12 cellular contexts compared by ENCODE assay signal in the genomic region with DNA sequence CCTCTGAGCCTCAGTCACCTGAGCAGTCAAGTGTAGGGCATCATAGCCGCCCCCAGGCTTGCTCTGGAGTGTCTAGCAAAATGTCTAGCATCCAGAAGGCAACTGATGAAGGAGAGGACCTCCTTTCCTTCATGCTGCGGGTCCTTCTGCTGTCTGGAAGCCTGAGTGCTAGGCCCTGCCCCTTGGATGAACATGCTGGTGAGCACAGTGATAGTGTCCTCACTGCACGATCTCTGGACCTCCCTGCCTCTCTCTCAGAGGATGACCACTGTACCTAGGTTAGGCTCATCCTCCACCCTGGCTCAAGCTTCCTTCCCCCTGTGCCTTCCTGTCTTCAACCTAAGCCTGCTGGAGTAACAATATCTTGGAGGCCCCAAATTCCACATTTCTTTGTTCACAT.
DNase-seq lines count a peak whose midpoint lies in the region; ATAC-seq, FAIRE-seq and TF ChIP-seq lines count a peak whose summit lies in the region.
"Had no signal": no experiment of that assay in that cellular context is flagged by ENCODE, and none has a peak within 500 bp of the region (broad histone marks: within the 10 kb centered on the region; RNA-seq: fewer than 3 reads in every experiment).

No MANE protein-coding gene starts in this region.

- H3K27me3 ChIP-seq in GM12878 (replicated peaks in 1 of 2; ENCODE audit: control insufficient read depth in 2 of 2, insufficient read depth in 2 of 2, low read length in 1 of 2), result no peaks in the 10 kb centered on the region; a peak in 1 of 4 replicates
- H3K27me3 ChIP-seq in naive thymus-derived CD4-positive, alpha-beta T cell (ENCODE audit: control insufficient read depth in 2 of 2, insufficient read depth in 2 of 2, low read length in 2 of 2), result no peaks in the 10 kb centered on the region
- H3K27me3 ChIP-seq in upper lobe of right lung, result no peaks in the 10 kb centered on the region
- H3K27me3 ChIP-seq: adrenal gland had no signal

- no peak for ATAC-seq in activated naive CD8-positive, alpha-beta T cell treated with anti-CD3 and anti-CD28 coated beads, Interleukin-2, amount 10 ng/mL, durations not matched to agents 7 days and 5 days (ENCODE audit: low read depth)
- no peak for ATAC-seq in GM12878
- no peak for ATAC-seq in naive thymus-derived CD4-positive, alpha-beta T cell
- no peak for ATAC-seq in upper lobe of right lung
- no peak for ATAC-seq in mucosa of descending colon
- ATAC-seq in GM19397 (IDR thresholded peaks at IDR 0.05; ENCODE audit: unreplicated experiment), result no peak
- no peak for ATAC-seq in HG02763 (IDR thresholded peaks at IDR 0.05; ENCODE audit: unreplicated experiment)

- no peak overlapping the region for H3K4me3 ChIP-seq in GM12878
- H3K4me3 ChIP-seq in naive thymus-derived CD4-positive, alpha-beta T cell (ENCODE audit: low read length), result no peak overlapping the region
- no peak overlapping the region for H3K4me3 ChIP-seq in upper lobe of right lung
- H3K4me3 ChIP-seq in mucosa of descending colon, result no peak overlapping the region

- TF ChIP-seq POLR2A in GM12878 (IDR thresholded peaks at IDR 0.05; ENCODE audit: low read depth, low read length), result no peak

- TF ChIP-seq CTCF in GM12878 (IDR thresholded peaks at IDR 0.05 in 2 of 3, conservative IDR thresholded peaks at IDR 0.05 in 1 of 3; ENCODE audit: control insufficient read depth in 2 of 3, extremely low read depth in 1 of 3, insufficient read depth in 1 of 3, low read depth in 3 of 3, low read length in 3 of 3), result no peak
- no peak for TF ChIP-seq CTCF in upper lobe of right lung (IDR thresholded peaks at IDR 0.05)
- TF ChIP-seq CTCF in mucosa of descending colon (IDR thresholded peaks at IDR 0.05), result no peak

- no TSS peak for BruUV-seq in GM12878 (replicated peaks; lab: Mats Ljungman, UMichigan)

- POLR2A ChIA-PET in activated naive CD8-positive, alpha-beta T cell treated with anti-CD3 and anti-CD28 coated beads, Interleukin-2, amount 10 ng/mL, durations not matched to agents 7 days and 5 days (lab: Charles Lee), result no interaction called here
- POLR2A ChIA-PET in GM12878 (lab: Charles Lee), result no interaction called here
- POLR2A ChIA-PET in naive thymus-derived CD4-positive, alpha-beta T cell (lab: Charles Lee), result interaction anchor here (0.6 kb wide), 1 partner anchor 122 kb away, joined by 3 read pairs; no protein-coding TSS in a partner anchor

- no peak for DNase-seq in activated naive CD8-positive, alpha-beta T cell treated with anti-CD3 and anti-CD28 coated beads, Interleukin-2, amount 10 ng/mL, durations not matched to agents 7 days and 5 days
- no peak for DNase-seq in activated naive CD8-positive, alpha-beta T cell treated with anti-CD3 and anti-CD28 coated beads for 36 hours
- DNase-seq in GM12878 (ENCODE audit: low read depth, low spot score), result no peak
- DNase-seq in naive thymus-derived CD4-positive, alpha-beta T cell, result no peak
- DNase-seq in upper lobe of right lung, result no peak
- DNase-seq in mucosa of descending colon, result no peak
- DNase-seq: islet precursor cell, NCI-H2171 had no signal

- peaks cover 4% of the 10 kb centered on the region for H3K27me3 Mint-ChIP-seq in activated naive CD8-positive, alpha-beta T cell treated with anti-CD3 and anti-CD28 coated beads, Interleukin-2, amount 10 ng/mL, durations not matched to agents 7 days and 5 days
- no peaks in the 10 kb centered on the region for H3K27me3 Mint-ChIP-seq in activated naive CD8-positive, alpha-beta T cell treated with anti-CD3 and anti-CD28 coated beads for 36 hours
- peaks cover 0 to 15% (median 0%) of the 10 kb centered on the region in 5 donors for H3K27me3 Mint-ChIP-seq in naive thymus-derived CD4-positive, alpha-beta T cell

- peaks cover 9% of the 10 kb centered on the region for H3K4me1 Mint-ChIP-seq in activated naive CD8-positive, alpha-beta T cell treated with anti-CD3 and anti-CD28 coated beads, Interleukin-2, amount 10 ng/mL, durations not matched to agents 7 days and 5 days
- H3K4me1 Mint-ChIP-seq in activated naive CD8-positive, alpha-beta T cell treated with anti-CD3 and anti-CD28 coated beads for 36 hours, result peaks cover 8% of the 10 kb centered on the region
- peaks cover 14 to 23% (median 19%) of the 10 kb centered on the region in 7 donors for H3K4me1 Mint-ChIP-seq in naive thymus-derived CD4-positive, alpha-beta T cell

- TF ChIP-seq RAD21 in GM12878 (IDR thresholded peaks at IDR 0.05; ENCODE audit: insufficient read depth, low read depth, low read length), result no peak

- H3K27ac ChIP-seq in GM12878 (ENCODE audit: control insufficient read depth, insufficient read depth), result no peak overlapping the region
- no peak overlapping the region for H3K27ac ChIP-seq in naive thymus-derived CD4-positive, alpha-beta T cell (ENCODE audit: low read depth, low read length)
- peak overlapping the region; percentile 40 for H3K27ac ChIP-seq in upper lobe of right lung

- CTCF ChIA-PET in GM12878 (lab: Yijun Ruan, JAX), result interaction anchor here (0.6 to 1.1 kb wide), 4 partner anchors 20 to 1566 kb away, joined by 3 to 8 read pairs (median 4); no protein-coding TSS in a partner anchor
- CTCF ChIA-PET in naive thymus-derived CD4-positive, alpha-beta T cell (lab: Charles Lee), result no interaction called here

- no peak overlapping the region for H3K4me2 ChIP-seq in GM12878 (ENCODE audit: control insufficient read depth, insufficient read depth)

- no peak overlapping the region for H3K9ac ChIP-seq in GM12878 (ENCODE audit: control insufficient read depth, insufficient read depth, low read length)

- H2AFZ ChIP-seq in GM12878 (ENCODE audit: control insufficient read depth, low read depth, low read length), result peak overlapping the region; percentile 94

- H3K27ac Mint-ChIP-seq in activated naive CD8-positive, alpha-beta T cell treated with anti-CD3 and anti-CD28 coated beads, Interleukin-2, amount 10 ng/mL, durations not matched to agents 7 days and 5 days, result peak overlapping the region; percentile 68
- no peak overlapping the region for H3K27ac Mint-ChIP-seq in activated naive CD8-positive, alpha-beta T cell treated with anti-CD3 and anti-CD28 coated beads for 36 hours
- H3K27ac Mint-ChIP-seq in naive thymus-derived CD4-positive, alpha-beta T cell, result peak overlapping the region in 8 of 9 donors; percentile 38 to 96 (median 86)

- SMC1A ChIA-PET in GM12878 (lab: Charles Lee; ENCODE audit: uncharacterized antibody, unreplicated experiment), result interaction anchor here (0.7 kb wide), 1 partner anchor 19 kb away, joined by 3 read pairs; no protein-coding TSS in a partner anchor

- H3K4me1 ChIP-seq in GM12878 (ENCODE audit: control insufficient read depth, insufficient read depth, low read length) (0 out of 2 replicates have a peak, but pooled peaks cover 2% of the 10 kb centered on the region), upper lobe of right lung (no peaks in the 10 kb centered on the region), mucosa of descending colon (ENCODE audit: low read depth) (no peaks in the 10 kb centered on the region)
- H3K4me1 ChIP-seq in naive thymus-derived CD4-positive, alpha-beta T cell (ENCODE audit: control insufficient read depth in 2 of 2, insufficient read depth in 2 of 2, low read length in 2 of 2), result peaks cover 6 to 11% of the 10 kb centered on the region in 2 donors
- H3K4me1 ChIP-seq: foreskin keratinocyte had no signal

- peaks cover 2% of the 10 kb centered on the region for H3K36me3 Mint-ChIP-seq in activated naive CD8-positive, alpha-beta T cell treated with anti-CD3 and anti-CD28 coated beads, Interleukin-2, amount 10 ng/mL, durations not matched to agents 7 days and 5 days
- H3K36me3 Mint-ChIP-seq in activated naive CD8-positive, alpha-beta T cell treated with anti-CD3 and anti-CD28 coated beads for 36 hours, result no peaks in the 10 kb centered on the region
- H3K36me3 Mint-ChIP-seq in naive thymus-derived CD4-positive, alpha-beta T cell, result peaks cover 0 to 1% (median 0%) of the 10 kb centered on the region in 5 donors

- peaks cover 3% of the 10 kb centered on the region for H3K9me3 Mint-ChIP-seq in activated naive CD8-positive, alpha-beta T cell treated with anti-CD3 and anti-CD28 coated beads, Interleukin-2, amount 10 ng/mL, durations not matched to agents 7 days and 5 days
- peaks cover 1% of the 10 kb centered on the region for H3K9me3 Mint-ChIP-seq in activated naive CD8-positive, alpha-beta T cell treated with anti-CD3 and anti-CD28 coated beads for 36 hours
- peaks cover 0 to 4% (median 0%) of the 10 kb centered on the region in 11 donors for H3K9me3 Mint-ChIP-seq in naive thymus-derived CD4-positive, alpha-beta T cell

- no peak for TF ChIP-seq EP300 in GM12878 (IDR thresholded peaks at IDR 0.05; ENCODE audit: borderline replicate concordance in 1 of 2, control insufficient read depth in 1 of 2, low read depth in 2 of 2, low read length in 2 of 2)

- intact Hi-C loops in GM12878 (cut with micrococcal nuclease; ENCODE audit: unreplicated experiment) (no loop called here), upper lobe of right lung (cut with DNase I) (no loop called here), mucosa of descending colon (cut with DNase I, micrococcal nuclease) (no loop called here)
- intact Hi-C loops in naive thymus-derived CD4-positive, alpha-beta T cell (cut with micrococcal nuclease), result loop anchor here in 1 of 2 donors (2.0 kb wide), 1 partner anchor 78 kb away; no protein-coding TSS in a partner anchor

- no peaks in the 10 kb centered on the region for H3K9me3 ChIP-seq in GM12878 (replicated peaks; ENCODE audit: control insufficient read depth, insufficient read depth, low read length)
- no peaks in the 10 kb centered on the region for H3K9me3 ChIP-seq in naive thymus-derived CD4-positive, alpha-beta T cell (ENCODE audit: control insufficient read depth in 2 of 3, low read length in 3 of 3)
- H3K9me3 ChIP-seq in upper lobe of right lung, result no peaks in the 10 kb centered on the region
- no peaks in the 10 kb centered on the region for H3K9me3 ChIP-seq in mucosa of descending colon
- H3K9me3 ChIP-seq: adrenal gland had no signal

- RAD21 ChIA-PET in GM12878 (lab: Charles Lee; ENCODE audit: unreplicated experiment), result no interaction called here

- no peaks in the 10 kb centered on the region for H4K20me1 ChIP-seq in GM12878 (ENCODE audit: control insufficient read depth, insufficient read depth)

- H3K4me3 Mint-ChIP-seq in activated naive CD8-positive, alpha-beta T cell treated with anti-CD3 and anti-CD28 coated beads, Interleukin-2, amount 10 ng/mL, durations not matched to agents 7 days and 5 days, result peak overlapping the region; percentile 28
- H3K4me3 Mint-ChIP-seq in activated naive CD8-positive, alpha-beta T cell treated with anti-CD3 and anti-CD28 coated beads for 36 hours, result no peak overlapping the region
- peak overlapping the region; percentile 1 to 90 (median 74) for H3K4me3 Mint-ChIP-seq in naive thymus-derived CD4-positive, alpha-beta T cell

- 47% methylated on average over 3 of the region's 3 CpGs for WGBS in GM12878 (ENCODE audit: insufficient coverage, insufficient replicate concordance, low lambda C conversion rate, missing lambda C conversion rate)

- no peaks in the 10 kb centered on the region for H3K36me3 ChIP-seq in GM12878 (ENCODE audit: control insufficient read depth in 2 of 2, insufficient read depth in 2 of 2, low read length in 1 of 2)
- H3K36me3 ChIP-seq in naive thymus-derived CD4-positive, alpha-beta T cell (ENCODE audit: control insufficient read depth in 2 of 3, insufficient read depth in 3 of 3, low read length in 3 of 3), result no peaks in the 10 kb centered on the region
- no peaks in the 10 kb centered on the region for H3K36me3 ChIP-seq in upper lobe of right lung
- H3K36me3 ChIP-seq in mucosa of descending colon (ENCODE audit: low read depth), result no peaks in the 10 kb centered on the region
- H3K36me3 ChIP-seq: adrenal gland had no signal

- in situ Hi-C loops in GM12878 (cut with MboI), result no loop called here

- no peaks in the 10 kb centered on the region for H3K79me2 ChIP-seq in GM12878 (ENCODE audit: control insufficient read depth, insufficient read depth, low read length)

- FAIRE-seq in GM12878 (lab: Jason Lieb, UNC), result no peak
